25 cellular contexts compared by ENCODE assay signal in genomic region chr6:84753173-84753572, GRCh38. TPM values are rescaled to one million over a fixed set of nuclear protein-coding genes. Genes with fewer than 3 reads are reported as not detected.
DNase-seq lines count a peak whose midpoint lies in the region; ATAC-seq, FAIRE-seq and TF ChIP-seq lines count a peak whose summit lies in the region.
"Had no signal": no experiment of that assay in that cellular context is flagged by ENCODE, and none has a peak within 500 bp of the region (broad histone marks: within the 10 kb centered on the region; RNA-seq: fewer than 3 reads in every experiment).

No MANE protein-coding gene starts in this region.

- no peak for DNase-seq in left ventricle myocardium inferior
- no peak for DNase-seq in cardiac septum (ENCODE audit: low spot score)
- no peak for DNase-seq in astrocyte (ENCODE audit: low read depth)
- DNase-seq in sciatic nerve (ENCODE audit: low spot score): no peak
- DNase-seq in activated CD4-positive, CD25-positive, alpha-beta regulatory T cell (lab: John Stamatoyannopoulos, UW): no peak
- DNase-seq in NCI-H526 treated with DMSO at 0.1 percent for 48 hours (lab: John Stamatoyannopoulos, UW): no peak
- DNase-seq: BE2C; C1 segment of cervical spinal cord; CD4-positive, CD25-positive, alpha-beta regulatory T cell; CD8-positive, alpha-beta memory T cell; COR-L47; DMS 273 treated with DMSO at 0.1 percent for 48 hours; DMS53; DND-41; EL; GOT3; H7; HFFc6 had no signal

- H3K79me2 ChIP-seq in astrocyte (ENCODE audit: insufficient read depth, low read length): peaks cover 61% of the 10 kb centered on the region

- no peaks in the 10 kb centered on the region for H3K9me3 Mint-ChIP-seq in astrocyte (ENCODE audit: unreplicated experiment)
- H3K9me3 Mint-ChIP-seq: HFFc6 had no signal

- no peak overlapping the region for H3K27ac Mint-ChIP-seq in astrocyte (ENCODE audit: unreplicated experiment)
- H3K27ac Mint-ChIP-seq: CD4-positive, CD25-positive, alpha-beta regulatory T cell; CD8-positive, alpha-beta memory T cell; HFFc6 had no signal

- peaks cover 5% of the 10 kb centered on the region for H3K4me1 Mint-ChIP-seq in astrocyte (ENCODE audit: low read depth, unreplicated experiment)
- H3K4me1 Mint-ChIP-seq: CD4-positive, CD25-positive, alpha-beta regulatory T cell; CD8-positive, alpha-beta memory T cell had no signal

- intact Hi-C loops in left ventricle myocardium inferior (cut with micrococcal nuclease) (no loop called here), cardiac septum (cut with DNase I) (no loop called here), sciatic nerve (cut with DNase I) (no loop called here)

- no peak overlapping the region for H3K4me3 ChIP-seq in left ventricle myocardium inferior
- no peak overlapping the region for H3K4me3 ChIP-seq in astrocyte (ENCODE audit: insufficient read depth, low read depth, low read length)

- H3K4me2 ChIP-seq in astrocyte (ENCODE audit: low read length): no peak overlapping the region

- no peak overlapping the region for H3K9ac ChIP-seq in astrocyte (ENCODE audit: low read length)

- no peaks in the 10 kb centered on the region for H3K4me1 ChIP-seq in left ventricle myocardium inferior
- H3K4me1 ChIP-seq in astrocyte (ENCODE audit: insufficient read depth, low read length): no peaks in the 10 kb centered on the region
- H3K4me1 ChIP-seq: BE2C had no signal

- no peaks in the 10 kb centered on the region for H4K20me1 ChIP-seq in astrocyte (ENCODE audit: insufficient read depth, low read length)

- FAIRE-seq in astrocyte (lab: Jason Lieb, UNC): no peak
- FAIRE-seq: GM12891, GM19239 had no signal

- TF ChIP-seq CTCF in left ventricle myocardium inferior (IDR thresholded peaks at IDR 0.05; ENCODE audit: borderline replicate concordance) (no peak), astrocyte (IDR thresholded peaks at IDR 0.05; ENCODE audit: insufficient read depth, low read depth, low read length) (no peak)

- H3K27me3 ChIP-seq in left ventricle myocardium inferior (ENCODE audit: low read depth): peaks cover 10% of the 10 kb centered on the region
- H3K27me3 ChIP-seq in astrocyte (ENCODE audit: insufficient read depth, low read length): no peaks in the 10 kb centered on the region
- H3K27me3 ChIP-seq: BE2C had no signal

- H3K36me3 Mint-ChIP-seq in astrocyte (ENCODE audit: low read depth, unreplicated experiment): peaks cover 14% of the 10 kb centered on the region
- H3K36me3 Mint-ChIP-seq: CD4-positive, CD25-positive, alpha-beta regulatory T cell; CD8-positive, alpha-beta memory T cell had no signal

- H3K4me3 Mint-ChIP-seq in astrocyte (ENCODE audit: unreplicated experiment): no peak overlapping the region
- H3K4me3 Mint-ChIP-seq: CD8-positive, alpha-beta memory T cell; HFFc6 had no signal

- H3K27me3 Mint-ChIP-seq in astrocyte (ENCODE audit: low read depth, unreplicated experiment): no peaks in the 10 kb centered on the region
- H3K27me3 Mint-ChIP-seq: CD4-positive, CD25-positive, alpha-beta regulatory T cell had no signal

- ATAC-seq in sciatic nerve (peak; percentile 27), GM19324 (IDR thresholded peaks at IDR 0.05; ENCODE audit: low FRiP score, unreplicated experiment) (no peak)
- ATAC-seq: HCT116 had no signal

- H3K27ac ChIP-seq in left ventricle myocardium inferior (replicated peaks) (peak overlapping the region; percentile 53), astrocyte (ENCODE audit: low read depth, low read length) (peak overlapping the region; percentile 62)
- H3K27ac ChIP-seq: HL-60 had no signal

- no peak overlapping the region for H2AFZ ChIP-seq in astrocyte (ENCODE audit: low read depth, low read length)

- H3K9me3 ChIP-seq in left ventricle myocardium inferior (replicated peaks): no peaks in the 10 kb centered on the region
- no peaks in the 10 kb centered on the region for H3K9me3 ChIP-seq in astrocyte (ENCODE audit: insufficient read depth, low read depth, low read length)
- H3K9me3 ChIP-seq: BE2C had no signal

- no peaks in the 10 kb centered on the region for H3K36me3 ChIP-seq in left ventricle myocardium inferior
- H3K36me3 ChIP-seq in astrocyte (ENCODE audit: insufficient read depth, low read length): no peaks in the 10 kb centered on the region
- H3K36me3 ChIP-seq: BE2C had no signal

RNA-seq across cellular contexts. Expression of gene TBX18, which starts 11.2 kb away (rescaled TPM):
- total RNA-seq in left ventricle myocardium inferior (3.5 TPM), cardiac septum (4.6 TPM), astrocyte (12.2 and 12.5 TPM in 2 replicates), sciatic nerve (46.1 TPM)
- total RNA-seq: A172; CD4-positive, CD25-positive, alpha-beta regulatory T cell; CD8-positive, alpha-beta memory T cell; G401 had no signal
